22 cellular contexts compared by ENCODE assay signal in the genomic region with DNA sequence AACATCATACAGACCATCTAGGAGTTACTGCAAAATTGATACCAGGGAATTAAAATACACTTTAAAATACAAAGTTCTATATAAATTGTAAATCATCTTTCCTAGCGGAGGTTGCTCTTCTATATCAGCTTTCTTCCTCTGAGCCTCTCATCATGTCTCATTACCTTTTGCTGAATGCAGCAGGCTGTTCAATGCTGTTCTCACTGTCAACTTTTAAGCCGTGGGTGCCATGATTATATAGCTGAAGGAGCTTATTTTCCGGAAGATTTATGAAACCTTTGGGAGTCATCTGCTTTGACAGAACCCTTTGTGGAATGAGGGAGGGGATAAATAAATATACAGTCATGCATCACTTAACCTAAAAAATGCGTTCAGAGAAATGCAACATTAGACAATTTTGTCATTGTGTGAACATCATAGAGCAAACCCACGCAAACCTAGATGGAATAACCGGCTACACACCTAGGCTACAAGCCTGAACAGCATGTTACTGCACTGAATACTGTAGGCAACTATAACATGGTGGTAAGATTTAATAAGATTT.
"Had no signal": no experiment of that assay in that cellular context is flagged by ENCODE, and none has a peak within 500 bp of the region (broad histone marks: within the 10 kb centered on the region; RNA-seq: fewer than 3 reads in every experiment).

No MANE protein-coding gene starts in this region.

- H3K9me3 ChIP-seq: uterus had no signal

- H3K36me3 Mint-ChIP-seq: activated naive CD8-positive, alpha-beta T cell; natural killer cell treated with Interleukin-12 subunit alpha and Interleukin-12 subunit beta and Interleukin-15 and Interleukin-18, amount 100 ng/mL, for 72 hours had no signal

- H3K4me1 ChIP-seq: foreskin keratinocyte, uterus had no signal

- H3K36me3 ChIP-seq: tibial nerve, uterus had no signal

- H3K27ac ChIP-seq: foreskin keratinocyte, tibial nerve, VCaP had no signal

- H3K27ac Mint-ChIP-seq: activated CD8-positive, alpha-beta T cell treated with anti-CD3 and anti-CD28 coated beads for 36 hours; activated naive CD8-positive, alpha-beta T cell; natural killer cell treated with Interleukin-12 subunit alpha and Interleukin-12 subunit beta and Interleukin-15 and Interleukin-18, amount 100 ng/mL, for 72 hours; progenitor cell of endocrine pancreas had no signal

- H3K9me3 Mint-ChIP-seq: activated CD8-positive, alpha-beta T cell treated with anti-CD3 and anti-CD28 coated beads for 36 hours; natural killer cell treated with Interleukin-12 subunit alpha and Interleukin-12 subunit beta and Interleukin-15 and Interleukin-18, amount 100 ng/mL, for 72 hours had no signal

- H3K4me3 Mint-ChIP-seq: activated CD8-positive, alpha-beta T cell treated with anti-CD3 and anti-CD28 coated beads for 36 hours; activated naive CD8-positive, alpha-beta T cell; natural killer cell treated with Interleukin-12 subunit alpha and Interleukin-12 subunit beta and Interleukin-15 and Interleukin-18, amount 100 ng/mL, for 72 hours had no signal

- H3K27me3 ChIP-seq: foreskin keratinocyte, tibial nerve, uterus had no signal

- DNase-seq: activated CD8-positive, alpha-beta T cell treated with anti-CD3 and anti-CD28 coated beads for 36 hours; activated effector memory CD4-positive, alpha-beta T cell treated with anti-CD3 and anti-CD28 coated beads, Interleukin-2, amount 50 U/mL, for 16 hours; activated T-cell treated with anti-CD3 and anti-CD28 coated beads, Interleukin-2, amount 50 U/mL, for 48 hours; cerebellar nuclear complex; effector CD8-positive, alpha-beta T cell; foreskin keratinocyte; glutamatergic neuron; kidney; left ventricle myocardium superior; mesendoderm; right cardiac atrium; small intestine; stimulated activated CD4-positive, alpha-beta T cell treated with anti-CD3 and anti-CD28 coated beads, Interleukin-4, amount 100 ng/mL, for 4 hours; stimulated activated CD8-positive, alpha-beta memory T cell treated with anti-CD3 and anti-CD28 coated beads, Interleukin-4, amount 100 ng/mL, for 48 hours; stimulated activated naive CD4-positive, alpha-beta T cell treated with Interleukin-2 at 50 U/mL for 16 hours; substantia nigra; uterus had no signal

- H3K4me3 ChIP-seq: uterus had no signal

- FAIRE-seq: kidney, small intestine had no signal
